In the genomic region with DNA sequence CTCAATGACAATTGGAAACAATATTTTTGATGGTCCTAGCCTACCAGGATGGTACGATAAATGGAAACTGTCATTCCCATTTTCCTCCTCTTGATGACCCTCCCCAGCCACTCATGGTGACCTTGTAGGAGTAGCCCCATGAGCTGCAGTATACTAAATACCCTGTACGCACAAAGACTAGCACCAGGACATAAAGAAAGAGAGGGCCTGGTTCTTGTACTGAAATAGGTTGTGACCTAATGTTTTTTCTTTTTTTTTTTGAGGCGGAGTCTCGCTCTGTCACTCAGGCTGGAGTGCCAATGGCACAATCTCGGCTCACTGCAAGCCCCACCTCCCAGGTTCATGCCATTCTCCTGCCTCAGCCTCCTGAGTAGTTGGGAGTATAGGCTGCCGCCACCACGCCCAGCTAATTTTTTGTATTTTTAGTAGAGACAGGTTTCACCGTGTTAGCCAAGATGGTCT, we compare ENCODE assay signal across 16 cellular contexts. TPM values are rescaled to one million over a fixed set of nuclear protein-coding genes. Genes with fewer than 3 reads are reported as not detected.
DNase-seq lines count a peak whose midpoint lies in the region; TF ChIP-seq lines count a peak whose summit lies in the region.
"Had no signal": no experiment of that assay in that cellular context is flagged by ENCODE, and none has a peak within 500 bp of the region (broad histone marks: within the 10 kb centered on the region; RNA-seq: fewer than 3 reads in every experiment).

No MANE protein-coding gene starts in this region.

- 91 to 98% (median 97%) methylated on average over 8 of the region's 8 CpGs for WGBS in adrenal gland, 4 donors
- WGBS in trophoblast cell (ENCODE audit: extremely low coverage, insufficient coverage, insufficient read length) = no CpG with 5 or more reads among the region's 8 CpGs

- TF ChIP-seq CTCF in adrenal gland (IDR thresholded peaks at IDR 0.05) (no peak), osteoblast (IDR thresholded peaks at IDR 0.05; ENCODE audit: extremely low read depth, low read depth, low read length) (no peak)

- H3K79me2 ChIP-seq in osteoblast (ENCODE audit: insufficient read depth, low read length) = peaks cover 20% of the 10 kb centered on the region
- H3K79me2 ChIP-seq in trophoblast cell (ENCODE audit: control insufficient read depth, insufficient read depth, low read length, poor library complexity) = no peaks in the 10 kb centered on the region

- H3K9me3 ChIP-seq in adrenal gland (replicated peaks in 1 of 3) (no peaks in the 10 kb centered on the region), osteoblast (ENCODE audit: low read depth, low read length) (no peaks in the 10 kb centered on the region), trophoblast cell (ENCODE audit: insufficient read depth, low read depth, low read length) (no peaks in the 10 kb centered on the region)
- H3K9me3 ChIP-seq: SJSA1, tibial nerve had no signal

- H3K18ac ChIP-seq in trophoblast cell (ENCODE audit: low read length) = no peak overlapping the region

- peak overlapping the region; percentile 73 for H3K27ac Mint-ChIP-seq in T-helper 2 cell treated with Interferon-gamma antibody and Interleukin-4, amounts not matched to agents 5 μg/mL and 100 μg/mL, for 36 hours

- H2BK12ac ChIP-seq in trophoblast cell (ENCODE audit: low read length) = no peak overlapping the region

- no peak overlapping the region for H3K23ac ChIP-seq in trophoblast cell (ENCODE audit: low read length)

- H4K12ac ChIP-seq in trophoblast cell (ENCODE audit: low read depth, low read length) = no peak overlapping the region

- no peak overlapping the region for H3K4me2 ChIP-seq in osteoblast (ENCODE audit: insufficient read depth, low read length)
- H3K4me2 ChIP-seq in trophoblast cell (ENCODE audit: low read length) = no peak overlapping the region

- no peaks in the 10 kb centered on the region for H3K27me3 Mint-ChIP-seq in T-helper 2 cell treated with Interferon-gamma antibody and Interleukin-4, amounts not matched to agents 5 μg/mL and 100 μg/mL, for 36 hours (ENCODE audit: low read depth)
- H3K27me3 Mint-ChIP-seq: CD4-positive, alpha-beta memory T cell had no signal

- no peak for TF ChIP-seq POLR2A in adrenal gland (IDR thresholded peaks at IDR 0.05)

- no peak overlapping the region for H3K14ac ChIP-seq in trophoblast cell (ENCODE audit: low read length)

- H3K36me3 Mint-ChIP-seq in T-helper 2 cell treated with Interferon-gamma antibody and Interleukin-4, amounts not matched to agents 5 μg/mL and 100 μg/mL, for 36 hours (ENCODE audit: low read depth) = peaks cover 63% of the 10 kb centered on the region

- H3K4me3 ChIP-seq in adrenal gland (no peak overlapping the region), osteoblast (ENCODE audit: insufficient read depth, low read length) (no peak overlapping the region), trophoblast cell (ENCODE audit: low read depth, low read length) (no peak overlapping the region)
- H3K4me3 ChIP-seq: SJSA1, tibial nerve had no signal

- POLR2A ChIA-PET in HEK293T (lab: Yijun Ruan, JAX) = no interaction called here

- H3K36me3 ChIP-seq in adrenal gland (replicated peaks in 1 of 2) = peaks cover 0 to 19% of the 10 kb centered on the region in 2 donors
- peaks cover 37% of the 10 kb centered on the region for H3K36me3 ChIP-seq in osteoblast (ENCODE audit: insufficient read depth, low read length)
- no peaks in the 10 kb centered on the region for H3K36me3 ChIP-seq in trophoblast cell (ENCODE audit: control insufficient read depth in 1 of 2, insufficient read depth in 2 of 2, low read length in 2 of 2)

- H4K8ac ChIP-seq in trophoblast cell (ENCODE audit: low read depth, low read length) = no peak overlapping the region

- H3K9me3 Mint-ChIP-seq in T-helper 2 cell treated with Interferon-gamma antibody and Interleukin-4, amounts not matched to agents 5 μg/mL and 100 μg/mL, for 36 hours = no peaks in the 10 kb centered on the region

- peaks cover 40% of the 10 kb centered on the region for H3K4me1 Mint-ChIP-seq in T-helper 2 cell treated with Interferon-gamma antibody and Interleukin-4, amounts not matched to agents 5 μg/mL and 100 μg/mL, for 36 hours (ENCODE audit: low read depth)

- no peak overlapping the region for H4K91ac ChIP-seq in trophoblast cell (ENCODE audit: low read depth, low read length)

- no peak overlapping the region for H3K9ac ChIP-seq in trophoblast cell (ENCODE audit: low read length)

- H3K27ac ChIP-seq in adrenal gland (peak overlapping the region in 3 of 5 donors; percentile 8 to 63 (median 25)), osteoblast (ENCODE audit: low read depth, low read length) (peak overlapping the region; percentile 26), trophoblast cell (ENCODE audit: low read depth, low read length) (no peak overlapping the region)
- H3K27ac ChIP-seq: SJSA1 had no signal

- no peak overlapping the region for H3K4ac ChIP-seq in trophoblast cell (ENCODE audit: low read depth, low read length)

- intact Hi-C loops in adrenal gland (cut with DNase I) = no loop called here

- no peak overlapping the region for H2BK5ac ChIP-seq in trophoblast cell (ENCODE audit: low read depth, low read length, poor library complexity)

- H2AK5ac ChIP-seq in trophoblast cell (ENCODE audit: low read length) = no peak overlapping the region

- H3K27me3 ChIP-seq in adrenal gland (no peaks in the 10 kb centered on the region), osteoblast (ENCODE audit: insufficient read depth, low read length) (no peaks in the 10 kb centered on the region), trophoblast cell (ENCODE audit: insufficient read depth, low read length) (no peaks in the 10 kb centered on the region)
- H3K27me3 ChIP-seq: SJSA1, tibial nerve had no signal

- peaks cover 10 to 31% of the 10 kb centered on the region in 2 donors for H3K4me1 ChIP-seq in adrenal gland (replicated peaks in 1 of 2)
- peaks cover 23% of the 10 kb centered on the region for H3K4me1 ChIP-seq in osteoblast (ENCODE audit: insufficient read depth, low read length)
- H3K4me1 ChIP-seq in trophoblast cell (ENCODE audit: control insufficient read depth in 1 of 2, insufficient read depth in 2 of 2, low read length in 2 of 2) = no peaks in the 10 kb centered on the region

- no peak overlapping the region for H2AFZ ChIP-seq in osteoblast (ENCODE audit: low read length)
- H2AFZ ChIP-seq in trophoblast cell (ENCODE audit: insufficient read depth, low read length, poor library complexity) = no peak overlapping the region

- no peak overlapping the region for H2BK120ac ChIP-seq in trophoblast cell (ENCODE audit: insufficient read depth, low read length, poor library complexity)

- no peak overlapping the region for H3K4me3 Mint-ChIP-seq in T-helper 2 cell treated with Interferon-gamma antibody and Interleukin-4, amounts not matched to agents 5 μg/mL and 100 μg/mL, for 36 hours
- H3K4me3 Mint-ChIP-seq: CD4-positive, alpha-beta memory T cell had no signal

- no peaks in the 10 kb centered on the region for H3K79me1 ChIP-seq in trophoblast cell (ENCODE audit: low read length)

- CTCF ChIA-PET in HEK293T (lab: Yijun Ruan, JAX) = no interaction called here

- H4K20me1 ChIP-seq in osteoblast (ENCODE audit: insufficient read depth, low read length) = no peaks in the 10 kb centered on the region

- no peak for DNase-seq in T-helper 2 cell treated with Interferon-gamma antibody and Interleukin-4, amounts not matched to agents 5 μg/mL and 100 μg/mL, for 36 hours (ENCODE audit: low spot score)
- DNase-seq in T-helper 2 cell (no peak), HEK293T (ENCODE audit: extremely low spot score) (no peak), adrenal gland (no peak), osteoblast (ENCODE audit: insufficient read length, low spot score, missing footprints) (no peak), NOMO-1 treated with dmso at 0.1 percent for 144 hours (lab: John Stamatoyannopoulos, UW; ENCODE audit: unreplicated experiment) (no peak), trophoblast cell (no peak), SW480 (ENCODE audit: low spot score) (no peak)
- DNase-seq: CD4-positive, alpha-beta memory T cell; NCI-H187; stimulated activated CD4-positive, alpha-beta T cell treated with anti-CD3 and anti-CD28 coated beads, Interleukin-4, amount 100 ng/mL, for 1 hour had no signal

TF ChIP-seq in HEK293T, 16 proteins besides CTCF, POLR2A, EP300 and RAD21:
- TF ChIP-seq L3MBTL2 (conservative IDR thresholded peaks at IDR 0.05) (no peak), ZNF384 (IDR thresholded peaks at IDR 0.05) (peak; percentile 47; the same call in 1 of the 2 replicates)
- TF ChIP-seq, protein P1, sequence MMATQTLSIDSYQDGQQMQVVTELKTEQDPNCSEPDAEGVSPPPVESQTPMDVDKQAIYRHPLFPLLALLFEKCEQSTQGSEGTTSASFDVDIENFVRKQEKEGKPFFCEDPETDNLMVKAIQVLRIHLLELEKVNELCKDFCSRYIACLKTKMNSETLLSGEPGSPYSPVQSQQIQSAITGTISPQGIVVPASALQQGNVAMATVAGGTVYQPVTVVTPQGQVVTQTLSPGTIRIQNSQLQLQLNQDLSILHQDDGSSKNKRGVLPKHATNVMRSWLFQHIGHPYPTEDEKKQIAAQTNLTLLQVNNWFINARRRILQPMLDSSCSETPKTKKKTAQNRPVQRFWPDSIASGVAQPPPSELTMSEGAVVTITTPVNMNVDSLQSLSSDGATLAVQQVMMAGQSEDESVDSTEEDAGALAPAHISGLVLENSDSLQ (IDR thresholded peaks at IDR 0.05) = peak; percentile 82

RNA-seq across cellular contexts. Expression of gene STAMBPL1, which starts 22.3 kb away (rescaled TPM):
- 100 to 1,000 TPM in 1 of 8 donors, 10 to 100 TPM in 7; 11.0 to 108 (median 57.4) TPM for total RNA-seq in adrenal gland
- 10 to 100 TPM; 22.0 to 49.2 (median 27.0) TPM for polyA plus RNA-seq in adrenal gland
- total RNA-seq in osteoblast = 10.3 and 11.6 TPM in 2 replicates
- polyA plus RNA-seq in trophoblast cell (2013) = 0.03 TPM in 2 replicates

RNA-seq across cellular contexts. Expression of gene ACTA2, which starts 50.2 kb away (rescaled TPM):
- total RNA-seq in adrenal gland (100 to 1,000 TPM in 6 of 8 donors, 10 to 100 TPM in 2; 94.3 to 529 (median 365) TPM), osteoblast (501 and 855 TPM in 2 replicates)
- polyA plus RNA-seq in adrenal gland = 100 to 1,000 TPM; 135 to 357 (median 298) TPM
- 257 and 258 TPM in 2 replicates for polyA plus RNA-seq in trophoblast cell (2013)

RNA-seq across cellular contexts. Expression of gene ANKRD22, which starts 50.7 kb away (rescaled TPM):
- 1 to 10 TPM in 1 of 8 donors, under 1 TPM in 3, not detected in 4; 0.36 to 2.0 (median 0.53) TPM for total RNA-seq in adrenal gland
- 1 to 10 TPM in 1 of 3 donors, under 1 TPM in 2; 0.29 to 1.9 (median 0.37) TPM for polyA plus RNA-seq in adrenal gland
- total RNA-seq in osteoblast = under 0.01 TPM in 2 replicates
- polyA plus RNA-seq in trophoblast cell (2013) = 0.03 and 0.10 TPM in 2 replicates
- total RNA-seq: A172, Daoy, fibroblast of villous mesenchyme, SJSA1, tibial nerve had no signal
- polyA plus RNA-seq: CD4-positive, alpha-beta memory T cell had no signal
